ENCODE assay signal across 8 cellular contexts in the genomic region with DNA sequence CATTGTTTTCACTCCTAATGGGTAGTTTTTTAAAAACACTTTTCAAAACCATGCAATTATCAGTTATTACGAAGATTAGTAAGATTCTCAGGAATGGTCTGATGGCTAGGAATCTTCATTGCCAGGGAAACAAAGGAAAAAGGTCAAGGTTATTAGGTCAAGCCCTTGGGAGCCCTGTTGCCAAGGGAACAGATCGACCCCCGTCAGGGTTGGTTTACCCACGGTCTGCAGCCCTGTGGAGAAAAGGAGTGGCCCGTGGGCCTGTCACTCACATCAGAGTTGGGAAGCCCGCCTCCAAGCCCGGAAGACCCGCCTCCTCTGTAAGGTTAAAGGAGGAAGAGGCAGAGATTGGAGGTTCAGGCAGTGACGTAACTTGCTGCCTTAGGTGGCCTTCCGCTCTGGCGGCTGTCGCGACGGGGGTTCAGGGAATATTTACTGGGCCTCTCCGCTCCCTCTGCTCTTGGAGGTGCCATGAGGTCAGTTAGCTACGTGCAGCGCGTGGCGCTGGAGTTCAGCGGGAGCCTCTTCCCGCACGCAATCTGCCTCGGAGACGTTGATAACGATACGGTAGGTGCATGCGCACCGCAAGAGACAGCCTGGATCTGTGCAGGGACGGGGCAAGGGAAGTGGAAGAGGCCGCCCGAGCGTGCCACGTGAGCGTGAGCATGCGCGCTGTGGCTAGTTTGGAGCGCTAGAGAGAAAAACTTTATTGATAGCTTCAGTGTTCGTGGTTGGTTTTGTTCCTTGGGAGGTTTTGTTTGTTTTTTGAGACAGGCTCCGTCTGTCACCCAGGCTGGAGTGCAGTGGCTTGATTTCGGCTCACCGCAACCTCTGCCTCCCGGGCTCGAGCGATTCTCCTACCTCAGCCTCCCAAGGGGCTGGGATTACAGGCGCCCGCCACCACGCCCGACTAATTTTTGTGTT. TPM values are rescaled to one million over a fixed set of nuclear protein-coding genes. Genes with fewer than 3 reads are reported as not detected.
DNase-seq lines count a peak whose midpoint lies in the region; ATAC-seq and TF ChIP-seq lines count a peak whose summit lies in the region.

A gene (plus strand): TSS at position 379 of the 924 bp plus-strand sequence. CDS start 93 bp downstream, at position 472.

- peak within 1 kb of the TSS; percentile 95 for H3K4me2 ChIP-seq in skeletal muscle satellite cell (ENCODE audit: low read length)

- no peak for TF ChIP-seq CTCF in VCaP (conservative IDR thresholded peaks at IDR 0.05)
- TF ChIP-seq CTCF in breast epithelium (IDR thresholded peaks at IDR 0.05), result no peak

- ATAC-seq in GM18870 (IDR thresholded peaks at IDR 0.05; ENCODE audit: unreplicated experiment) (peak; percentile 91), HG03135 (IDR thresholded peaks at IDR 0.05; ENCODE audit: unreplicated experiment) (peak; percentile 90)

- H3K36me3 ChIP-seq in breast epithelium, result no peaks in the 10 kb centered on the region
- peaks cover 3% of the 10 kb centered on the region for H3K36me3 ChIP-seq in iPS-18a (ENCODE audit: control insufficient read depth, low read depth, low read length)
- peaks cover 2% of the 10 kb centered on the region for H3K36me3 ChIP-seq in skeletal muscle satellite cell (ENCODE audit: insufficient read depth, low read length)

- DNase-seq in ACHN, result peak; percentile 100
- peak; percentile 76 for DNase-seq in NCI-H2196 treated with DMSO at 0.1 percent for 48 hours (lab: John Stamatoyannopoulos, UW; ENCODE audit: unreplicated experiment)
- DNase-seq in breast epithelium (ENCODE audit: low spot score in 2 of 2), result peak; percentile 94 to 98

- no peaks in the 10 kb centered on the region for H3K4me1 ChIP-seq in breast epithelium
- peaks cover 7% of the 10 kb centered on the region for H3K4me1 ChIP-seq in iPS-18a (ENCODE audit: control insufficient read depth, low read depth, low read length)
- H3K4me1 ChIP-seq in skeletal muscle satellite cell (ENCODE audit: control insufficient read depth, insufficient read depth, low read length), result peaks cover 12% of the 10 kb centered on the region

- intact Hi-C loops in breast epithelium (cut with DNase I; ENCODE audit: low total_unique reads), result loop anchor here (5.0 kb wide), 1 partner anchor 65 kb away; a partner anchor contains a TSS

- in situ Hi-C loops in ACHN (cut with HindIII; ENCODE audit: low pct_ligation_motif_present, low pct_unique_long_range_greater_than_20kb, low sequenced_read_pairs), result no loop called here

- no peaks in the 10 kb centered on the region for H3K27me3 ChIP-seq in breast epithelium
- no peaks in the 10 kb centered on the region for H3K27me3 ChIP-seq in iPS-18a (ENCODE audit: control insufficient read depth, insufficient read depth, low read length)
- no peaks in the 10 kb centered on the region for H3K27me3 ChIP-seq in skeletal muscle satellite cell (ENCODE audit: control insufficient read depth, insufficient read depth, low read length)

- H3K27ac ChIP-seq in VCaP (peak within 1 kb of the TSS; percentile 95), breast epithelium (peak within 1 kb of the TSS; percentile 89 to 90), iPS-18a (ENCODE audit: low read length) (peak within 1 kb of the TSS; percentile 93)

- H3K9ac ChIP-seq in iPS-18a (ENCODE audit: low read length) (peak within 1 kb of the TSS; percentile 93), skeletal muscle satellite cell (ENCODE audit: low read depth, low read length) (peak within 1 kb of the TSS; percentile 95)

- H3K9me3 ChIP-seq in breast epithelium (no peaks in the 10 kb centered on the region), iPS-18a (ENCODE audit: control insufficient read depth, low read depth, low read length) (no peaks in the 10 kb centered on the region), skeletal muscle satellite cell (replicated peaks; ENCODE audit: low read length) (no peaks in the 10 kb centered on the region)

- peak within 1 kb of the TSS; percentile 59 to 78 (median 77) for H3K4me3 ChIP-seq in breast epithelium
- H3K4me3 ChIP-seq in iPS-18a (ENCODE audit: low read length), result peak within 1 kb of the TSS; percentile 88
- peak within 1 kb of the TSS; percentile 94 for H3K4me3 ChIP-seq in skeletal muscle satellite cell (ENCODE audit: low read length)

- peak; percentile 72 for TF ChIP-seq POLR2A in breast epithelium (IDR thresholded peaks at IDR 0.05)

RNA-seq across cellular contexts. Expression of the gene that starts here (rescaled TPM):
- total RNA-seq in breast epithelium, result 10 to 100 TPM; 22.2 to 48.9 (median 35.1) TPM
- 11.7 and 13.5 TPM in 2 replicates for total RNA-seq in skeletal muscle satellite cell (2012; rRNA removed)

Comparison
In these comparisons a context has a peak if more than half of its experiments do, and no peak if none do; other contexts are left out.
1. Peak in every context shown above with its lines: DNase-seq, ATAC-seq, H3K4me3 ChIP-seq and H3K27ac ChIP-seq.